Comparison of ENCODE assay signal across 21 cellular contexts in genomic region chr22:37000676-37001534, GRCh38.
"Had no signal": no experiment of that assay in that cellular context is flagged by ENCODE, and none has a peak within 500 bp of the region (broad histone marks: within the 10 kb centered on the region; RNA-seq: fewer than 3 reads in every experiment).

No MANE protein-coding gene starts in this region.

- H3K27me3 ChIP-seq: dorsolateral prefrontal cortex, gastrocnemius medialis, left lung, neural progenitor cell, testis, uterus had no signal

- H3K9ac ChIP-seq: neural progenitor cell had no signal

- FAIRE-seq: colon, keratinocyte had no signal

- H3K4me1 ChIP-seq: gastrocnemius medialis, left lung, psoas muscle, spleen, testis, tibial artery, uterus had no signal

- H3K36me3 ChIP-seq: gastrocnemius medialis, left lung, neural progenitor cell, spleen, tibial artery, uterus had no signal

- H3K9me3 ChIP-seq: gastrocnemius medialis, left lung, mucosa of descending colon, psoas muscle, testis, tibial artery, uterus had no signal

- H3K4me3 ChIP-seq: dorsolateral prefrontal cortex, gastrocnemius medialis, left lung, mucosa of descending colon, neural progenitor cell, psoas muscle, skin epidermis, spleen, testis, tibial artery, uterus had no signal

- DNase-seq: effector CD4-positive, alpha-beta T cell; gastrocnemius medialis; left lung; mesenchymal stem cell; mucosa of descending colon; naive B cell; psoas muscle; right cardiac atrium; spleen; stimulated activated CD4-positive, alpha-beta T cell treated with anti-CD3 and anti-CD28 coated beads, Interleukin-4, amount 100 ng/mL, for 4 hours; stimulated activated naive CD8-positive, alpha-beta T cell treated with anti-CD3 and anti-CD28 coated beads, Interleukin-15, Interleukin-2, amounts not matched to agents 100 U/mL and 50 U/mL, for 24 hours; substantia nigra; testis; tibial artery; uterus had no signal

- H2AFZ ChIP-seq: neural progenitor cell had no signal

- ATAC-seq: gastrocnemius medialis; left lung; mucosa of descending colon; psoas muscle; right cardiac atrium; stimulated activated memory B cell treated with anti-CD40 and anti-IgM and Interleukin-4, amounts not matched to agents 10 μg/mL and 1 μg/mL and 100 μg/mL, for 72 hours; stimulated activated naive CD8-positive, alpha-beta T cell treated with anti-CD3 and anti-CD28 coated beads, Interleukin-15, Interleukin-2, amounts not matched to agents 100 U/mL and 50 U/mL, for 24 hours had no signal

- H3K4me2 ChIP-seq: neural progenitor cell had no signal

- H3K27ac ChIP-seq: gastrocnemius medialis, left lung, neural progenitor cell, psoas muscle, skin epidermis, spleen, testis, tibial artery, uterus had no signal
